Comparison of ENCODE assay signal across 17 cellular contexts in the genomic region with DNA sequence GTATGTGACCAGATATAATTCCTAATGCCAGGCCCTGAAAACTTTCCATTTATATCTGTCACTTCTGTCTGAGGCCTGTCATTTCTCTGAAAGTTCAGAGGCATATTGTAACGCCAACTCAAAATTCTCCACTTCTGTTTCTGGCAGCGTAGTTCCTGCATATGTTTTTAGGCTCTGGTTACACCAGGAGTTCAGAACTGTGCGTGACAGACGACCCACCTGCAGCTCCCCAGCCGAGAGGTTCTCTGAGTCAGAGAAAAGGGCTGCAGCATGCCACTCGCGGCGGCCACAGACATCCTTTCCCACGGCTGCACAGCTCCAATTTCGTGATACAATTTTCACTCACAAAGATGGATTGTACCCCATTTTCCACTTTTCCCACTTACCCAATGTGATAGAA.
DNase-seq lines count a peak whose midpoint lies in the region; FAIRE-seq and TF ChIP-seq lines count a peak whose summit lies in the region.
"Had no signal": no experiment of that assay in that cellular context is flagged by ENCODE, and none has a peak within 500 bp of the region (broad histone marks: within the 10 kb centered on the region; RNA-seq: fewer than 3 reads in every experiment).

No MANE protein-coding gene starts in this region.

- H3K9me3 Mint-ChIP-seq in astrocyte (ENCODE audit: unreplicated experiment) (no peaks in the 10 kb centered on the region), chondrocyte (ENCODE audit: low read depth) (no peaks in the 10 kb centered on the region), CD14-positive monocyte (peaks cover 2 to 16% (median 5%) of the 10 kb centered on the region in 7 donors)
- H3K9me3 Mint-ChIP-seq: CD8-positive, alpha-beta T cell; GM23338 had no signal

- intact Hi-C loops in CD14-positive monocyte (cut with micrococcal nuclease), result no loop called here

- H3K79me1 ChIP-seq in mesenchymal stem cell (replicated peaks; ENCODE audit: low read length, poor library complexity, severe bottlenecking), result no peaks in the 10 kb centered on the region

- TF ChIP-seq CTCF in astrocyte (IDR thresholded peaks at IDR 0.05; ENCODE audit: insufficient read depth, low read depth, low read length) (no peak), chondrocyte (IDR thresholded peaks at IDR 0.05) (no peak), CD14-positive monocyte (IDR thresholded peaks at IDR 0.05) (no peak)

- H3K14ac ChIP-seq in mesenchymal stem cell (ENCODE audit: low read length in 2 of 2), result no peak overlapping the region

- peak; percentile 28 for DNase-seq in HT1080 (ENCODE audit: low read depth)
- DNase-seq in astrocyte (ENCODE audit: low read depth), result peak; percentile 31
- DNase-seq in chondrocyte (ENCODE audit: low spot score), result no peak
- DNase-seq in mesenchymal stem cell, result peak; percentile 12
- DNase-seq in COLO829 (ENCODE audit: low spot score), result no peak
- no peak for DNase-seq in substantia nigra (lab: John Stamatoyannopoulos, UW)
- DNase-seq in CD14-positive monocyte (ENCODE audit: low spot score), result no peak
- no peak for DNase-seq in COR-L47 (lab: John Stamatoyannopoulos, UW)
- DNase-seq: ACHN; CD8-positive, alpha-beta T cell; DMS53; H7 had no signal

- H2BK15ac ChIP-seq in mesenchymal stem cell (ENCODE audit: low read depth, poor library complexity, severe bottlenecking), result no peak overlapping the region

- H3K4me3 Mint-ChIP-seq in astrocyte (ENCODE audit: unreplicated experiment), result no peak overlapping the region
- H3K4me3 Mint-ChIP-seq in chondrocyte (ENCODE audit: unreplicated experiment), result peak overlapping the region; percentile 5
- no peak overlapping the region for H3K4me3 Mint-ChIP-seq in CD14-positive monocyte
- H3K4me3 Mint-ChIP-seq: B cell; CD8-positive, alpha-beta T cell; GM23338 had no signal

- WGBS in mesenchymal stem cell, result 50% methylated on average over 5 of the region's 10 CpGs

- no peak overlapping the region for H3K4me3 ChIP-seq in astrocyte (ENCODE audit: insufficient read depth, low read depth, low read length)
- H3K4me3 ChIP-seq in mesenchymal stem cell (ENCODE audit: insufficient read depth in 1 of 2, low read depth in 1 of 2, low read length in 2 of 2), result no peak overlapping the region
- H3K4me3 ChIP-seq: GM12878, GM23338 had no signal

- H3K4me1 Mint-ChIP-seq in astrocyte (ENCODE audit: low read depth, unreplicated experiment), result peaks cover 20% of the 10 kb centered on the region
- peaks cover 16% of the 10 kb centered on the region for H3K4me1 Mint-ChIP-seq in chondrocyte (ENCODE audit: low read depth)
- H3K4me1 Mint-ChIP-seq in CD14-positive monocyte, result no peaks in the 10 kb centered on the region
- H3K4me1 Mint-ChIP-seq: B cell, GM23338 had no signal

- no peak overlapping the region for H2BK120ac ChIP-seq in mesenchymal stem cell (ENCODE audit: low read depth, low read length)

- no peak overlapping the region for H2BK5ac ChIP-seq in mesenchymal stem cell (ENCODE audit: low read depth, low read length, poor library complexity, severe bottlenecking)

- H3K18ac ChIP-seq in mesenchymal stem cell (ENCODE audit: low read depth in 1 of 2, low read length in 2 of 2), result no peak overlapping the region

- no peak for FAIRE-seq in astrocyte (lab: Jason Lieb, UNC)
- FAIRE-seq: GM12878 had no signal

- H3K4ac ChIP-seq in mesenchymal stem cell (ENCODE audit: low read depth in 1 of 2, low read length in 2 of 2), result no peak overlapping the region

- H4K20me1 ChIP-seq in astrocyte (ENCODE audit: insufficient read depth, low read length), result no peaks in the 10 kb centered on the region

- no peak overlapping the region for H2AK5ac ChIP-seq in mesenchymal stem cell (ENCODE audit: low read length, severe bottlenecking)

- H3K4me1 ChIP-seq in astrocyte (ENCODE audit: insufficient read depth, low read length), result no peaks in the 10 kb centered on the region
- peaks cover 2% of the 10 kb centered on the region for H3K4me1 ChIP-seq in mesenchymal stem cell (ENCODE audit: control insufficient read depth, insufficient read depth, low read depth, low read length)

- H3K27me3 Mint-ChIP-seq in astrocyte (ENCODE audit: low read depth, unreplicated experiment) (no peaks in the 10 kb centered on the region), chondrocyte (ENCODE audit: low read depth) (no peaks in the 10 kb centered on the region), CD14-positive monocyte (ENCODE audit: low read depth in 3 of 3) (no peaks in the 10 kb centered on the region)
- H3K27me3 Mint-ChIP-seq: B cell had no signal

- no peak overlapping the region for H3K23ac ChIP-seq in mesenchymal stem cell (ENCODE audit: low read length in 2 of 2)

- no peaks in the 10 kb centered on the region for H3K27me3 ChIP-seq in astrocyte (ENCODE audit: insufficient read depth, low read length)
- no peaks in the 10 kb centered on the region for H3K27me3 ChIP-seq in mesenchymal stem cell (ENCODE audit: control insufficient read depth in 1 of 2, insufficient read depth in 1 of 2, low read length in 2 of 2)

- H3K79me2 ChIP-seq in astrocyte (ENCODE audit: insufficient read depth, low read length), result no peaks in the 10 kb centered on the region

- H2AFZ ChIP-seq in astrocyte (ENCODE audit: low read depth, low read length), result no peak overlapping the region
- no peak overlapping the region for H2AFZ ChIP-seq in mesenchymal stem cell (ENCODE audit: low read depth, low read length)
- H2AFZ ChIP-seq: GM23338 had no signal

- H3K27ac ChIP-seq in astrocyte (ENCODE audit: low read depth, low read length) (peak overlapping the region; percentile 7), mesenchymal stem cell (ENCODE audit: low read length, poor library complexity, severe bottlenecking) (no peak overlapping the region), substantia nigra (ENCODE audit: low read depth, low read length, poor library complexity, severe bottlenecking) (no peak overlapping the region)
- H3K27ac ChIP-seq: C4-2B, HL-60 had no signal

- peak overlapping the region; percentile 99 for H3K27ac Mint-ChIP-seq in astrocyte (ENCODE audit: unreplicated experiment)
- H3K27ac Mint-ChIP-seq in chondrocyte (ENCODE audit: unreplicated experiment), result peak overlapping the region; percentile 89
- no peak overlapping the region for H3K27ac Mint-ChIP-seq in CD14-positive monocyte
- H3K27ac Mint-ChIP-seq: B cell; CD8-positive, alpha-beta T cell; GM23338 had no signal

- H3K36me3 Mint-ChIP-seq in astrocyte (ENCODE audit: low read depth, unreplicated experiment), result no peaks in the 10 kb centered on the region
- H3K36me3 Mint-ChIP-seq in chondrocyte (ENCODE audit: low read depth), result no peaks in the 10 kb centered on the region
- no peaks in the 10 kb centered on the region for H3K36me3 Mint-ChIP-seq in CD14-positive monocyte
- H3K36me3 Mint-ChIP-seq: CD8-positive, alpha-beta T cell had no signal

- H3K36me3 ChIP-seq in astrocyte (ENCODE audit: insufficient read depth, low read length), result no peaks in the 10 kb centered on the region
- H3K36me3 ChIP-seq in mesenchymal stem cell (ENCODE audit: control insufficient read depth in 1 of 2, insufficient read depth in 2 of 2, low read depth in 1 of 2, low read length in 2 of 2), result no peaks in the 10 kb centered on the region

- H3K9ac ChIP-seq in astrocyte (ENCODE audit: low read length), result no peak overlapping the region
- H3K9ac ChIP-seq in mesenchymal stem cell (ENCODE audit: low read length), result no peak overlapping the region

- peak overlapping the region; percentile 42 for H3K4me2 ChIP-seq in astrocyte (ENCODE audit: low read length)
- H3K4me2 ChIP-seq in mesenchymal stem cell (ENCODE audit: low read length, poor library complexity, severe bottlenecking), result no peak overlapping the region
- H3K4me2 ChIP-seq: GM23338 had no signal

- no peak overlapping the region for H4K91ac ChIP-seq in mesenchymal stem cell (ENCODE audit: low read length)

- H4K8ac ChIP-seq in mesenchymal stem cell (ENCODE audit: low read length), result no peak overlapping the region

- no peaks in the 10 kb centered on the region for H3K9me3 ChIP-seq in astrocyte (ENCODE audit: insufficient read depth, low read depth, low read length)
- H3K9me3 ChIP-seq in mesenchymal stem cell (ENCODE audit: control insufficient read depth, low read length), result peaks cover 8% of the 10 kb centered on the region

- no peak overlapping the region for H2BK12ac ChIP-seq in mesenchymal stem cell (ENCODE audit: low read length in 2 of 2)

Comparison
In these comparisons a context has a peak if more than half of its experiments do, and no peak if none do; other contexts are left out.
1. DNase-seq: peak in HT1080 (single experiment), astrocyte (single experiment) and mesenchymal stem cell (single experiment); none in chondrocyte (single experiment), COLO829 (single experiment), substantia nigra (0 of 49), CD14-positive monocyte (single experiment) and COR-L47 (single experiment).
2. H3K27ac Mint-ChIP-seq: peak in astrocyte (single experiment) and chondrocyte (single experiment); none in CD14-positive monocyte (0 of 7).